Comparison of ENCODE assay signal across 8 cellular contexts in genomic region chr22:41831828-41832552, GRCh38. TPM values are rescaled to one million over a fixed set of nuclear protein-coding genes. Genes with fewer than 3 reads are reported as not detected.
DNase-seq lines count a peak whose midpoint lies in the region; ATAC-seq lines count a peak whose summit lies in the region.

No MANE protein-coding gene starts in this region.

- no peak for ATAC-seq in activated T-cell treated with anti-CD3 and anti-CD28 coated beads, Interleukin-2, amount 50 U/mL, for 72 hours (replicated peaks in 1 of 2)

- H3K36me3 Mint-ChIP-seq in activated T-cell treated with anti-CD3 and anti-CD28 coated beads, Interleukin-2, amount 50 U/mL, for 72 hours (ENCODE audit: insufficient read depth in 2 of 2), result peaks cover 12 to 17% of the 10 kb centered on the region in 2 donors

- peak overlapping the region; percentile 93 for H3K9ac ChIP-seq in SK-N-MC (ENCODE audit: insufficient read length)

- H3K4me3 Mint-ChIP-seq in activated T-cell treated with anti-CD3 and anti-CD28 coated beads, Interleukin-2, amount 50 U/mL, for 72 hours, result peak overlapping the region; percentile 90 to 96

- H3K4me3 ChIP-seq in SK-N-MC, result peak overlapping the region; percentile 91

- peaks cover 55% of the 10 kb centered on the region for H3K4me1 Mint-ChIP-seq in activated T-cell treated with anti-CD3 and anti-CD28 coated beads, Interleukin-2, amount 50 U/mL, for 72 hours (ENCODE audit: low read depth)

- H3K27ac Mint-ChIP-seq in activated T-cell treated with anti-CD3 and anti-CD28 coated beads, Interleukin-2, amount 50 U/mL, for 72 hours, result peak overlapping the region; percentile 90

- no peak for DNase-seq in activated T-cell treated with anti-CD3 and anti-CD28 coated beads, Interleukin-2, amount 50 U/mL, for 72 hours
- DNase-seq in activated T-cell treated with anti-CD3 and anti-CD28 coated beads, Interleukin-2, amount 50 U/mL, for 48 hours, result no peak
- no peak for DNase-seq in SK-N-MC (ENCODE audit: low read depth, low spot score)
- peak; percentile 45 for DNase-seq in fibroblast of peridontal ligament (ENCODE audit: extremely low read depth)
- peak; percentile 48 for DNase-seq in renal cortical epithelial cell (ENCODE audit: low read depth)
- DNase-seq in NCI-H1417 (lab: John Stamatoyannopoulos, UW), result no peak
- no peak for DNase-seq in NCI-H446 (lab: John Stamatoyannopoulos, UW)
- DNase-seq in activated CD4-positive, alpha-beta T cell treated with anti-CD3 and anti-CD28 coated beads, Interleukin-2, amount 50 U/mL, for 1 hour, result no peak

- H3K27me3 Mint-ChIP-seq in activated T-cell treated with anti-CD3 and anti-CD28 coated beads, Interleukin-2, amount 50 U/mL, for 72 hours (ENCODE audit: low read depth), result no peaks in the 10 kb centered on the region

- peaks cover 34% of the 10 kb centered on the region for H3K36me3 ChIP-seq in SK-N-MC (ENCODE audit: insufficient read depth, low read length)

- no peaks in the 10 kb centered on the region for H3K9me3 Mint-ChIP-seq in activated T-cell treated with anti-CD3 and anti-CD28 coated beads, Interleukin-2, amount 50 U/mL, for 72 hours

- peak overlapping the region; percentile 100 for H3K27ac ChIP-seq in SK-N-MC

- H3K9me3 ChIP-seq in SK-N-MC (ENCODE audit: low read depth, low read length), result no peaks in the 10 kb centered on the region

RNA-seq across cellular contexts. Expression of gene SREBF2, which starts 0.9 kb away (rescaled TPM):
- total RNA-seq in activated T-cell treated with anti-CD3 and anti-CD28 coated beads, Interleukin-2, amount 50 U/mL, for 72 hours, result 100 to 1,000 TPM; 127 to 131 TPM
- 39.8 and 80.3 TPM in 2 replicates for total RNA-seq in renal cortical epithelial cell

RNA-seq across cellular contexts. Expression of gene CCDC134, which starts 31.5 kb away (rescaled TPM):
- total RNA-seq in activated T-cell treated with anti-CD3 and anti-CD28 coated beads, Interleukin-2, amount 50 U/mL, for 72 hours, result 10 to 100 TPM; 18.9 to 23.1 TPM
- 11.0 and 16.1 TPM in 2 replicates for total RNA-seq in renal cortical epithelial cell

Comparison
In these comparisons a context has a peak if more than half of its experiments do, and no peak if none do; other contexts are left out.
1. DNase-seq: peak in fibroblast of peridontal ligament (single experiment) and renal cortical epithelial cell (single experiment); none in activated T-cell treated with anti-CD3 and anti-CD28 coated beads, Interleukin-2, amount 50 U/mL, for 72 hours (0 of 2), activated T-cell treated with anti-CD3 and anti-CD28 coated beads, Interleukin-2, amount 50 U/mL, for 48 hours (0 of 2), SK-N-MC (single experiment), NCI-H1417 (0 of 3), NCI-H446 (0 of 2) and activated CD4-positive, alpha-beta T cell treated with anti-CD3 and anti-CD28 coated beads, Interleukin-2, amount 50 U/mL, for 1 hour (single experiment).